In genomic region chr3:114179575-114179974, GRCh38 we compare ENCODE assay signal across 8 cellular contexts. TPM values are rescaled to one million over a fixed set of nuclear protein-coding genes. Genes with fewer than 3 reads are reported as not detected.
DNase-seq lines count a peak whose midpoint lies in the region; ATAC-seq, FAIRE-seq and TF ChIP-seq lines count a peak whose summit lies in the region.

No MANE protein-coding gene starts in this region.

- H3K79me2 ChIP-seq in GM12878 (ENCODE audit: control insufficient read depth, insufficient read depth, low read length) (no peaks in the 10 kb centered on the region), neural cell (replicated peaks; ENCODE audit: insufficient read depth, low read length) (no peaks in the 10 kb centered on the region)

- POLR2A ChIA-PET in GM12878 (lab: Charles Lee), result no interaction called here

- no peak for FAIRE-seq in GM12878 (lab: Jason Lieb, UNC)

- H2AFZ ChIP-seq in GM12878 (ENCODE audit: control insufficient read depth, low read depth, low read length) (no peak overlapping the region), neural cell (ENCODE audit: low read depth, low read length) (no peak overlapping the region)

- H3K4me1 ChIP-seq in GM12878 (ENCODE audit: control insufficient read depth, insufficient read depth, low read length), result no peaks in the 10 kb centered on the region
- H3K4me1 ChIP-seq in gastrocnemius medialis, result no peaks in the 10 kb centered on the region
- H3K4me1 ChIP-seq in right cardiac atrium (ENCODE audit: control insufficient read depth, insufficient read depth, low read length), result no peaks in the 10 kb centered on the region

- ATAC-seq in GM12878 (peak; percentile 71), gastrocnemius medialis (no peak), GM18498 (IDR thresholded peaks at IDR 0.05; ENCODE audit: unreplicated experiment) (no peak), right cardiac atrium (no peak)

- no peak overlapping the region for H3K27ac Mint-ChIP-seq in activated naive CD4-positive, alpha-beta T cell treated with anti-CD3 and anti-CD28 coated beads for 36 hours

- no peak overlapping the region for H3K27ac ChIP-seq in GM12878 (ENCODE audit: control insufficient read depth, insufficient read depth)
- no peak overlapping the region for H3K27ac ChIP-seq in neural cell (ENCODE audit: low read length)
- H3K27ac ChIP-seq in gastrocnemius medialis, result no peak overlapping the region
- H3K27ac ChIP-seq in right cardiac atrium (ENCODE audit: low read length), result no peak overlapping the region

- no TSS peak for BruUV-seq in GM12878 (replicated peaks; lab: Mats Ljungman, UMichigan)

- DNase-seq in activated naive CD4-positive, alpha-beta T cell treated with anti-CD3 and anti-CD28 coated beads for 36 hours, result peak; percentile 7
- no peak for DNase-seq in activated naive CD4-positive, alpha-beta T cell treated with anti-CD3 and anti-CD28 coated beads, Interleukin-2, amount 50 U/mL, for 16 hours
- peak; percentile 45 for DNase-seq in NCI-H2029 treated with DMSO at 0.1 percent for 48 hours (lab: John Stamatoyannopoulos, UW)
- DNase-seq in GM12878 (ENCODE audit: low read depth, low spot score), result no peak
- no peak for DNase-seq in gastrocnemius medialis
- no peak for DNase-seq in right cardiac atrium

- H3K4me2 ChIP-seq in GM12878 (ENCODE audit: control insufficient read depth, insufficient read depth) (no peak overlapping the region), neural cell (ENCODE audit: low read length) (no peak overlapping the region)

- H3K4me1 Mint-ChIP-seq in activated naive CD4-positive, alpha-beta T cell treated with anti-CD3 and anti-CD28 coated beads for 36 hours (ENCODE audit: low read depth), result no peaks in the 10 kb centered on the region

- H3K9me3 ChIP-seq in GM12878 (replicated peaks; ENCODE audit: control insufficient read depth, insufficient read depth, low read length) (no peaks in the 10 kb centered on the region), neural cell (ENCODE audit: low read length) (peaks cover 3% of the 10 kb centered on the region), gastrocnemius medialis (no peaks in the 10 kb centered on the region), right cardiac atrium (ENCODE audit: control insufficient read depth, low read length) (no peaks in the 10 kb centered on the region)

- peaks cover 3% of the 10 kb centered on the region for H3K9me3 Mint-ChIP-seq in activated naive CD4-positive, alpha-beta T cell treated with anti-CD3 and anti-CD28 coated beads for 36 hours

- no peaks in the 10 kb centered on the region for H3K36me3 ChIP-seq in GM12878 (ENCODE audit: control insufficient read depth in 2 of 2, insufficient read depth in 2 of 2, low read length in 1 of 2)
- H3K36me3 ChIP-seq in neural cell (ENCODE audit: insufficient read depth, low read length), result no peaks in the 10 kb centered on the region
- no peaks in the 10 kb centered on the region for H3K36me3 ChIP-seq in gastrocnemius medialis

- H3K4me3 Mint-ChIP-seq in activated naive CD4-positive, alpha-beta T cell treated with anti-CD3 and anti-CD28 coated beads for 36 hours, result no peak overlapping the region

- H3K27me3 ChIP-seq in GM12878 (replicated peaks in 1 of 2; ENCODE audit: control insufficient read depth in 2 of 2, insufficient read depth in 2 of 2, low read length in 1 of 2), result peaks cover 0 to 2% of the 10 kb centered on the region in 2 experiments; a peak in 1 of 4 replicates
- H3K27me3 ChIP-seq in neural cell (ENCODE audit: insufficient read depth, low read depth, low read length), result no peaks in the 10 kb centered on the region
- no peaks in the 10 kb centered on the region for H3K27me3 ChIP-seq in gastrocnemius medialis
- H3K27me3 ChIP-seq in right cardiac atrium (ENCODE audit: control insufficient read depth, insufficient read depth), result no peaks in the 10 kb centered on the region

- in situ Hi-C loops in GM12878 (cut with MboI) (no loop called here), gastrocnemius medialis (cut with MboI; ENCODE audit: low sequenced_read_pairs in 4 of 4) (no loop called here)

- no peak for TF ChIP-seq POLR2A in GM12878 (IDR thresholded peaks at IDR 0.05; ENCODE audit: low read depth, low read length)
- no peak for TF ChIP-seq POLR2A in gastrocnemius medialis (IDR thresholded peaks at IDR 0.05)

- H3K9ac ChIP-seq in GM12878 (ENCODE audit: control insufficient read depth, insufficient read depth, low read length) (no peak overlapping the region), neural cell (ENCODE audit: low read length) (no peak overlapping the region)

- 0 out of 2 replicates have a peak, but pooled peaks have one; percentile 11 for TF ChIP-seq RAD21 in GM12878 (IDR thresholded peaks at IDR 0.05; ENCODE audit: insufficient read depth, low read depth, low read length)
- peak; percentile 48 for TF ChIP-seq RAD21 in neural cell (conservative IDR thresholded peaks at IDR 0.05)

- RAD21 ChIA-PET in GM12878 (lab: Charles Lee; ENCODE audit: unreplicated experiment), result no interaction called here

- no peak for TF ChIP-seq EP300 in GM12878 (IDR thresholded peaks at IDR 0.05; ENCODE audit: borderline replicate concordance in 1 of 2, control insufficient read depth in 1 of 2, low read depth in 2 of 2, low read length in 2 of 2)
- TF ChIP-seq EP300 in neural cell (conservative IDR thresholded peaks at IDR 0.05; ENCODE audit: poor library complexity, severe bottlenecking), result no peak

- intact Hi-C loops in activated naive CD4-positive, alpha-beta T cell treated with anti-CD3 and anti-CD28 coated beads for 36 hours (cut with micrococcal nuclease), result no loop called here
- intact Hi-C loops in GM12878 (cut with micrococcal nuclease; ENCODE audit: unreplicated experiment) (no loop called here), gastrocnemius medialis (cut with DNase I; ENCODE audit: low total_unique reads) (no loop called here), right cardiac atrium (cut with DNase I) (no loop called here)

- no peaks in the 10 kb centered on the region for H3F3A ChIP-seq in neural cell (ENCODE audit: insufficient read depth, low read length, poor library complexity, severe bottlenecking)

- no peaks in the 10 kb centered on the region for H3K36me3 Mint-ChIP-seq in activated naive CD4-positive, alpha-beta T cell treated with anti-CD3 and anti-CD28 coated beads for 36 hours (ENCODE audit: low read depth)

- H4K20me1 ChIP-seq in GM12878 (ENCODE audit: control insufficient read depth, insufficient read depth), result no peaks in the 10 kb centered on the region
- no peaks in the 10 kb centered on the region for H4K20me1 ChIP-seq in neural cell (ENCODE audit: insufficient read depth)

- no peaks in the 10 kb centered on the region for H3K9me2 ChIP-seq in neural cell (ENCODE audit: insufficient read depth, low read length)

- TF ChIP-seq CTCF in GM12878 (IDR thresholded peaks at IDR 0.05 in 2 of 3, conservative IDR thresholded peaks at IDR 0.05 in 1 of 3; ENCODE audit: control insufficient read depth in 2 of 3, extremely low read depth in 1 of 3, insufficient read depth in 1 of 3, low read depth in 3 of 3, low read length in 3 of 3), result peak; percentile 24 to 46 (median 30); a peak in 5 of 6 replicates
- peak; percentile 59 for TF ChIP-seq CTCF in neural cell (IDR thresholded peaks at IDR 0.05; ENCODE audit: poor library complexity, severe bottlenecking)
- no peak for TF ChIP-seq CTCF in gastrocnemius medialis (IDR thresholded peaks at IDR 0.05 in 4 of 5, conservative IDR thresholded peaks at IDR 0.05 in 1 of 5)

- H3K27me3 Mint-ChIP-seq in activated naive CD4-positive, alpha-beta T cell treated with anti-CD3 and anti-CD28 coated beads for 36 hours (ENCODE audit: low read depth), result peaks cover 20% of the 10 kb centered on the region

- SMC1A ChIA-PET in GM12878 (lab: Charles Lee; ENCODE audit: uncharacterized antibody, unreplicated experiment), result interaction anchor here (1.5 kb wide), 1 partner anchor 13 kb away, joined by 5 read pairs; no protein-coding TSS in a partner anchor

- CTCF ChIA-PET in activated naive CD4-positive, alpha-beta T cell treated with anti-CD3 and anti-CD28 coated beads for 36 hours (lab: Charles Lee), result interaction anchor here (0.8 to 1.4 kb wide), 3 partner anchors 19 to 433 kb away, joined by 3 to 4 read pairs (median 3); no protein-coding TSS in a partner anchor
- CTCF ChIA-PET in GM12878 (lab: Yijun Ruan, JAX), result interaction anchor here (0.6 to 2.6 kb wide), 4 partner anchors 13 to 239 kb away, joined by 3 to 13 read pairs (median 4); no protein-coding TSS in a partner anchor

- WGBS in GM12878 (ENCODE audit: insufficient coverage, insufficient replicate concordance, low lambda C conversion rate, missing lambda C conversion rate), result 3% methylated on average over 2 of the region's 2 CpGs
- 22% methylated on average over 2 of the region's 2 CpGs for WGBS in right cardiac atrium

- H3K4me3 ChIP-seq in GM12878 (no peak overlapping the region), neural cell (ENCODE audit: low read length) (no peak overlapping the region), gastrocnemius medialis (no peak overlapping the region), right cardiac atrium (ENCODE audit: low read length) (no peak overlapping the region)

RNA-seq across cellular contexts. Expression of gene DRD3, which starts 0.7 kb away (rescaled TPM):
- not detected for total RNA-seq in activated naive CD4-positive, alpha-beta T cell treated with anti-CD3 and anti-CD28 coated beads for 36 hours
- total RNA-seq in GM12878 (2013; cell fraction: nucleolus; rRNA removed), result not detected in 2 replicates
- total RNA-seq in GM12878 (2014; rRNA removed) (not detected in 2 replicates), GM12878 (2014; rRNA removed; fragmentation: Illumina TruSeq; extraction: Trizol) (not detected in 2 replicates), GM12878 (2021) (not detected in 2 replicates), gastrocnemius medialis (not detected), right cardiac atrium (not detected)
- not detected for polyA plus RNA-seq in GM12878 (2011; ENCODE audit: low read depth)
- polyA plus RNA-seq in GM12878 (2011; rRNA removed) (not detected in 2 replicates), GM12878 (2014; fragmentation: Illumina TruSeq; extraction: Trizol) (not detected in 2 replicates), GM12878 (2014; fragmentation: Nextera tagmentation; extraction: Ambion mirVana) (not detected), GM12878 (2014; rRNA removed) (not detected in 2 replicates), GM12878 (2016; fragmentation: Nextera tagmentation; extraction: Ambion mirVana) (not detected), neural cell (0.18 TPM in 1 of 2 replicates, not detected in the other), right cardiac atrium (not detected)
- not detected in 2 replicates for polyA plus RNA-seq in GM12878 (2011; cell fraction: cytosol; rRNA removed)
- polyA plus RNA-seq in GM12878 (2011; cell fraction: nucleus; rRNA removed), result not detected in 2 replicates
- polyA plus RNA-seq in GM12878 (2012), result not detected in 2 replicates
- polyA minus RNA-seq in GM12878 (2011; rRNA and poly(A)+ RNA removed), result not detected in 2 replicates
- polyA minus RNA-seq in GM12878 (2011; cell fraction: cytosol; rRNA and poly(A)+ RNA removed), result not detected in 2 replicates
- not detected in 2 replicates for polyA minus RNA-seq in GM12878 (2011; cell fraction: nucleus; rRNA and poly(A)+ RNA removed)
- 0.35 and 0.73 TPM in 2 replicates for polyA minus RNA-seq in neural cell

RNA-seq across cellular contexts. Expression of gene ZNF80, which starts 57.8 kb away (rescaled TPM):
- under 1 TPM; 0.44 to 0.67 TPM for total RNA-seq in activated naive CD4-positive, alpha-beta T cell treated with anti-CD3 and anti-CD28 coated beads for 36 hours
- total RNA-seq in GM12878 (2013; cell fraction: nucleolus; rRNA removed), result not detected in 2 replicates
- not detected in 2 replicates for total RNA-seq in GM12878 (2014; rRNA removed)
- total RNA-seq in GM12878 (2014; rRNA removed; fragmentation: Illumina TruSeq; extraction: Trizol), result not detected in 2 replicates
- total RNA-seq in GM12878 (2021), result not detected in 2 replicates
- polyA plus RNA-seq in GM12878 (2011; ENCODE audit: low read depth), result 0.10 TPM
- not detected in 2 replicates for polyA plus RNA-seq in GM12878 (2011; rRNA removed)
- not detected in 2 replicates for polyA plus RNA-seq in GM12878 (2011; cell fraction: cytosol; rRNA removed)
- polyA plus RNA-seq in GM12878 (2011; cell fraction: nucleus; rRNA removed), result not detected in 2 replicates
- polyA plus RNA-seq in GM12878 (2012), result not detected in 2 replicates
- not detected in 2 replicates for polyA plus RNA-seq in GM12878 (2014; fragmentation: Illumina TruSeq; extraction: Trizol)
- not detected for polyA plus RNA-seq in GM12878 (2014; fragmentation: Nextera tagmentation; extraction: Ambion mirVana)
- polyA plus RNA-seq in GM12878 (2014; rRNA removed), result not detected in 2 replicates
- not detected for polyA plus RNA-seq in GM12878 (2016; fragmentation: Nextera tagmentation; extraction: Ambion mirVana)
- not detected in 2 replicates for polyA minus RNA-seq in GM12878 (2011; rRNA and poly(A)+ RNA removed)
- not detected in 2 replicates for polyA minus RNA-seq in GM12878 (2011; cell fraction: cytosol; rRNA and poly(A)+ RNA removed)
- not detected in 2 replicates for polyA minus RNA-seq in GM12878 (2011; cell fraction: nucleus; rRNA and poly(A)+ RNA removed)
- polyA plus RNA-seq in neural cell, result 0.17 TPM in 1 of 2 replicates, not detected in the other
- not detected in 2 replicates for polyA minus RNA-seq in neural cell
- total RNA-seq in gastrocnemius medialis, result under 1 TPM in 1 of 4 donors, not detected in 3; 0.09 TPM
- not detected for total RNA-seq in right cardiac atrium
- polyA plus RNA-seq in right cardiac atrium, result not detected

Comparison
In these comparisons a context has a peak if more than half of its experiments do, and no peak if none do; other contexts are left out.
1. DNase-seq: peak in activated naive CD4-positive, alpha-beta T cell treated with anti-CD3 and anti-CD28 coated beads for 36 hours (single experiment) and NCI-H2029 treated with DMSO at 0.1 percent for 48 hours (single experiment); none in activated naive CD4-positive, alpha-beta T cell treated with anti-CD3 and anti-CD28 coated beads, Interleukin-2, amount 50 U/mL, for 16 hours (single experiment), GM12878 (single experiment), gastrocnemius medialis (0 of 2) and right cardiac atrium (0 of 3).
2. CTCF ChIP-seq: peak in GM12878 (3 of 3) and neural cell (single experiment); none in gastrocnemius medialis (0 of 5).